ENCODE assay signal across 8 cellular contexts in genomic region chr10:132248455-132249231, GRCh38. TPM values are rescaled to one million over a fixed set of nuclear protein-coding genes. Genes with fewer than 3 reads are reported as not detected.
DNase-seq lines count a peak whose midpoint lies in the region; ATAC-seq and TF ChIP-seq lines count a peak whose summit lies in the region.

No MANE protein-coding gene starts in this region.

- H3K4me3 ChIP-seq in fibroblast of villous mesenchyme (ENCODE audit: low read depth, low read length) (peak overlapping the region; percentile 54), skeletal muscle satellite cell (ENCODE audit: low read length) (peak overlapping the region; percentile 64)

- H3K9ac ChIP-seq in skeletal muscle satellite cell (ENCODE audit: low read depth, low read length): peak overlapping the region; percentile 42

- in situ Hi-C loops in ACHN (cut with HindIII; ENCODE audit: low pct_ligation_motif_present, low pct_unique_long_range_greater_than_20kb, low sequenced_read_pairs): no loop called here

- no peaks in the 10 kb centered on the region for H3K36me3 ChIP-seq in skeletal muscle satellite cell (ENCODE audit: insufficient read depth, low read length)

- H3K9me3 ChIP-seq in skeletal muscle satellite cell (replicated peaks; ENCODE audit: low read length): no peaks in the 10 kb centered on the region

- H3K27me3 ChIP-seq in skeletal muscle satellite cell (ENCODE audit: control insufficient read depth, insufficient read depth, low read length): no peaks in the 10 kb centered on the region

- H3K4me2 ChIP-seq in skeletal muscle satellite cell (ENCODE audit: low read length): peak overlapping the region; percentile 63

- no peak for ATAC-seq in HG03571 (IDR thresholded peaks at IDR 0.05; ENCODE audit: unreplicated experiment)

- TF ChIP-seq CTCF in fibroblast of villous mesenchyme (IDR thresholded peaks at IDR 0.05; ENCODE audit: insufficient read depth, low read depth, low read length): no peak

- DNase-seq in GM03348 (ENCODE audit: low spot score): peak; percentile 96
- peak; percentile 86 for DNase-seq in NCI-H146 (lab: John Stamatoyannopoulos, UW)
- peak; percentile 24 for DNase-seq in activated CD8-positive, alpha-beta memory T cell treated with anti-CD3 and anti-CD28 coated beads, Interleukin-2, amount 50 U/mL, for 24 hours (ENCODE audit: extremely low read depth)
- DNase-seq in fibroblast of villous mesenchyme (ENCODE audit: low read depth): peak; percentile 23
- DNase-seq in NK-92 (lab: John Stamatoyannopoulos, UW; ENCODE audit: unreplicated experiment): no peak
- DNase-seq in ACHN: no peak

- peaks cover 11% of the 10 kb centered on the region for H3K4me1 ChIP-seq in skeletal muscle satellite cell (ENCODE audit: control insufficient read depth, insufficient read depth, low read length)

RNA-seq across cellular contexts. Expression of gene STK32C, which starts 59.1 kb away (rescaled TPM):
- total RNA-seq in fibroblast of villous mesenchyme: 8.6 and 11.9 TPM in 2 replicates
- 12.7 and 12.9 TPM in 2 replicates for total RNA-seq in skeletal muscle satellite cell (2012; rRNA removed)

Comparison
In these comparisons a context has a peak if more than half of its experiments do, and no peak if none do; other contexts are left out.
1. DNase-seq: peak in GM03348 (single experiment), NCI-H146 (single experiment), activated CD8-positive, alpha-beta memory T cell treated with anti-CD3 and anti-CD28 coated beads, Interleukin-2, amount 50 U/mL, for 24 hours (single experiment) and fibroblast of villous mesenchyme (single experiment); none in NK-92 (single experiment) and ACHN (single experiment).